Comparison of ENCODE assay signal across 12 cellular contexts in the genomic region with DNA sequence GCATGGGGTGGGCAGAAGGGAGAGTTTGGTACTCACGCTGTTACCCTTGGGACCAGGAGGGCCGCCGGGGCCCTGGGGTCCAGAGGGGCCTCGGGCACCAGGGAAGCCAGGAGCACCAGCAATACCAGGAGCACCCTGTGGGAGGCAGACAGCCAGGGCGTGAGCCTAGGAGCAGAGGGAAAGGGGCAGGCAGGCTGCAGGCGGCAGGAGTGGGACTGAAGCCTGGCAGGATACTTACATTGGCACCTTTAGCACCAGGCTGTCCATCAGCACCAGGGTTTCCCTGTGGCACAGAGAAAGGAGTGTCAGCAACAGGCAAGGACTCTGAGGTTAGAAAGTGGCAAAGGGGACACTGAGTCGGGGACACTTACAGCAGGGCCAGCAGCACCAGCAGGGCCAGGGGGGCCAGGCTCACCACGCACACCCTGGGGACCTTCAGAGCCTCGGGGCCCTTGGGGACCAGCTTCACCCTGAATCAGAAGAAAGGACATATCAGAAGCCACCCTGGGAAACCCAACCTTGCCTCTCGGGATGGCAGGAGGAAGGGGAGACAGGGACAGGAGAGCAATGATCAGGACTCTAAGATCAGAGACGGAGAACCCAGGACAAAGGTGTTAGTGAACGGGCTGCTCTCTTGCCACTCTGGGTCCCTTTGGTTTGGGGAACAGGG. TPM values are rescaled to one million over a fixed set of nuclear protein-coding genes. Genes with fewer than 3 reads are reported as not detected.
DNase-seq lines count a peak whose midpoint lies in the region; ATAC-seq and TF ChIP-seq lines count a peak whose summit lies in the region.
"Had no signal": no experiment of that assay in that cellular context is flagged by ENCODE, and none has a peak within 500 bp of the region (broad histone marks: within the 10 kb centered on the region; RNA-seq: fewer than 3 reads in every experiment).

No MANE protein-coding gene starts in this region.

- H3K9ac ChIP-seq in PC-3 (ENCODE audit: low read length): no peak overlapping the region

- CTCF ChIA-PET in Caco-2 (lab: Charles Lee): interaction anchor here (5.1 kb wide), 1 partner anchor 26 kb away, joined by 99 read pairs; no protein-coding TSS in a partner anchor
- CTCF ChIA-PET in PC-3 (lab: Charles Lee): no interaction called here

- H3K4me3 ChIP-seq in Caco-2 (ENCODE audit: low read depth, low read length) (no peak overlapping the region), PC-3 (ENCODE audit: low read length) (no peak overlapping the region), fibroblast of pulmonary artery (replicated peaks; ENCODE audit: low read depth, low read length) (no peak overlapping the region), skeletal muscle cell (ENCODE audit: low read depth, low read length) (peak overlapping the region; percentile 98)

- H3K27me3 ChIP-seq in Caco-2 (replicated peaks; ENCODE audit: control insufficient read depth, insufficient read depth, low read length) (no peaks in the 10 kb centered on the region), PC-3 (ENCODE audit: low read length) (no peaks in the 10 kb centered on the region)

- BruUV-seq in Caco-2 (replicated peaks; lab: Mats Ljungman, UMichigan): no TSS peak
- no TSS peak for BruUV-seq in PC-3 (replicated peaks; lab: Mats Ljungman, UMichigan)

- peaks cover 11% of the 10 kb centered on the region for H3K4me1 Mint-ChIP-seq in Caco-2 (ENCODE audit: low read depth, unreplicated experiment)
- H3K4me1 Mint-ChIP-seq in activated T-helper 1 cell treated with anti-CD3 and anti-CD28 coated beads, Interleukin-12 subunit alpha, Interleukin-12 subunit beta, Interleukin-2, Interleukin-4 antibody, amounts not matched to agents 30 ng/mL and 10 ng/mL and 1 ng/mL, durations not matched to agents 14 hours and 24 hours and 36 hours (ENCODE audit: low read depth): peaks cover 7% of the 10 kb centered on the region

- H3K27ac Mint-ChIP-seq in Caco-2 (ENCODE audit: unreplicated experiment): no peak overlapping the region
- no peak overlapping the region for H3K27ac Mint-ChIP-seq in activated T-helper 1 cell treated with anti-CD3 and anti-CD28 coated beads, Interleukin-12 subunit alpha, Interleukin-12 subunit beta, Interleukin-2, Interleukin-4 antibody, amounts not matched to agents 30 ng/mL and 10 ng/mL and 1 ng/mL, durations not matched to agents 14 hours and 24 hours and 36 hours

- no peak overlapping the region for H3K4me3 Mint-ChIP-seq in Caco-2 (ENCODE audit: unreplicated experiment)
- no peak overlapping the region for H3K4me3 Mint-ChIP-seq in activated T-helper 1 cell treated with anti-CD3 and anti-CD28 coated beads, Interleukin-12 subunit alpha, Interleukin-12 subunit beta, Interleukin-2, Interleukin-4 antibody, amounts not matched to agents 30 ng/mL and 10 ng/mL and 1 ng/mL, durations not matched to agents 14 hours and 24 hours and 36 hours

- no peaks in the 10 kb centered on the region for H3K79me2 ChIP-seq in PC-3 (ENCODE audit: low read length)

- ATAC-seq in PC-3: no peak
- ATAC-seq in HG03108 (IDR thresholded peaks at IDR 0.05; ENCODE audit: unreplicated experiment): no peak

- no peak for DNase-seq in Caco-2
- no peak for DNase-seq in PC-3
- DNase-seq in fibroblast of pulmonary artery (ENCODE audit: low read depth): no peak
- DNase-seq in skeletal muscle cell (ENCODE audit: low read depth): no peak
- DNase-seq in kidney glomerular epithelial cell (lab: John Stamatoyannopoulos, UW): no peak
- no peak for DNase-seq in activated T-helper 1 cell treated with anti-CD3 and anti-CD28 coated beads, Interleukin-12 subunit alpha, Interleukin-12 subunit beta, Interleukin-2, Interleukin-4 antibody, amounts not matched to agents 30 ng/mL and 10 ng/mL and 1 ng/mL, durations not matched to agents 14 hours and 24 hours and 36 hours (ENCODE audit: low spot score)
- DNase-seq in pons (ENCODE audit: low spot score): no peak
- DNase-seq: activated CD8-positive, alpha-beta memory T cell treated with anti-CD3 and anti-CD28 coated beads, Interleukin-2, amount 50 U/mL, for 4 hours; head of caudate nucleus; stimulated activated CD8-positive, alpha-beta memory T cell treated with anti-CD3 and anti-CD28 coated beads, Interleukin-4, amount 100 ng/mL, for 48 hours; T-helper 9 cell had no signal

- H3F3A ChIP-seq in PC-3 (ENCODE audit: low read length, unreplicated experiment): no peaks in the 10 kb centered on the region

- intact Hi-C loops in Caco-2 (cut with micrococcal nuclease; ENCODE audit: unreplicated experiment): no loop called here
- intact Hi-C loops in PC-3 (cut with micrococcal nuclease): no loop called here
- intact Hi-C loops in activated T-helper 1 cell treated with anti-CD3 and anti-CD28 coated beads, Interleukin-12 subunit alpha, Interleukin-12 subunit beta, Interleukin-2, Interleukin-4 antibody, amounts not matched to agents 30 ng/mL and 10 ng/mL and 1 ng/mL, durations not matched to agents 14 hours and 24 hours and 36 hours (cut with micrococcal nuclease): no loop called here

- no peak overlapping the region for H3K4me2 ChIP-seq in PC-3 (ENCODE audit: low read length)

- H3K27me3 Mint-ChIP-seq in Caco-2 (ENCODE audit: insufficient read depth, unreplicated experiment): no peaks in the 10 kb centered on the region
- peaks cover 31% of the 10 kb centered on the region for H3K27me3 Mint-ChIP-seq in activated T-helper 1 cell treated with anti-CD3 and anti-CD28 coated beads, Interleukin-12 subunit alpha, Interleukin-12 subunit beta, Interleukin-2, Interleukin-4 antibody, amounts not matched to agents 30 ng/mL and 10 ng/mL and 1 ng/mL, durations not matched to agents 14 hours and 24 hours and 36 hours (ENCODE audit: insufficient read depth)

- H4K20me1 ChIP-seq in PC-3 (ENCODE audit: low read length): no peaks in the 10 kb centered on the region

- H3K36me3 ChIP-seq in Caco-2 (ENCODE audit: control insufficient read depth, insufficient read depth, low read length): no peaks in the 10 kb centered on the region
- no peaks in the 10 kb centered on the region; the same call in 1 of the 2 replicates for H3K36me3 ChIP-seq in PC-3 (ENCODE audit: low read depth, low read length)

- H3K4me1 ChIP-seq in Caco-2 (peaks cover 7% of the 10 kb centered on the region), PC-3 (ENCODE audit: insufficient read depth, low read length) (peaks cover 11% of the 10 kb centered on the region)

- H3K36me3 Mint-ChIP-seq in Caco-2 (ENCODE audit: insufficient read depth, unreplicated experiment): peaks cover 6% of the 10 kb centered on the region
- H3K36me3 Mint-ChIP-seq in activated T-helper 1 cell treated with anti-CD3 and anti-CD28 coated beads, Interleukin-12 subunit alpha, Interleukin-12 subunit beta, Interleukin-2, Interleukin-4 antibody, amounts not matched to agents 30 ng/mL and 10 ng/mL and 1 ng/mL, durations not matched to agents 14 hours and 24 hours and 36 hours (ENCODE audit: low read depth): no peaks in the 10 kb centered on the region

- H3K9me3 Mint-ChIP-seq in Caco-2 (ENCODE audit: unreplicated experiment): no peaks in the 10 kb centered on the region
- no peaks in the 10 kb centered on the region for H3K9me3 Mint-ChIP-seq in activated T-helper 1 cell treated with anti-CD3 and anti-CD28 coated beads, Interleukin-12 subunit alpha, Interleukin-12 subunit beta, Interleukin-2, Interleukin-4 antibody, amounts not matched to agents 30 ng/mL and 10 ng/mL and 1 ng/mL, durations not matched to agents 14 hours and 24 hours and 36 hours

- no peak overlapping the region for H2AFZ ChIP-seq in PC-3 (ENCODE audit: low read length)

- TF ChIP-seq CTCF in Caco-2 (IDR thresholded peaks at IDR 0.05; ENCODE audit: insufficient read depth in 1 of 2, low read depth in 1 of 2, low read length in 1 of 2, severe bottlenecking in 1 of 2, unreplicated experiment in 1 of 2) (peak; percentile 5 to 30), PC-3 (conservative IDR thresholded peaks at IDR 0.05; ENCODE audit: low read depth, low read length) (peak; percentile 30; the same call in 1 of the 2 replicates), fibroblast of pulmonary artery (IDR thresholded peaks at IDR 0.05; ENCODE audit: low read length, missing control alignments) (peak; percentile 41)

- no peak overlapping the region for H3K27ac ChIP-seq in PC-3 (ENCODE audit: low read length)

- no peaks in the 10 kb centered on the region for H3K9me2 ChIP-seq in PC-3 (replicated peaks; ENCODE audit: low read length)

- H3K9me3 ChIP-seq in Caco-2 (no peaks in the 10 kb centered on the region), PC-3 (ENCODE audit: low read length) (no peaks in the 10 kb centered on the region)

- POLR2A ChIA-PET in Caco-2 (lab: Charles Lee): no interaction called here
- POLR2A ChIA-PET in PC-3 (lab: Charles Lee; ENCODE audit: unreplicated experiment): no interaction called here

RNA-seq across cellular contexts. Expression of a gene that starts 6.1 kb away (rescaled TPM):
- 23.4 and 27.3 TPM in 2 replicates for total RNA-seq in Caco-2 (2022)
- total RNA-seq in PC-3 (2014; rRNA removed): 30.6 and 56.2 TPM in 2 replicates
- 1.2 and 2.0 TPM in 2 replicates for total RNA-seq in activated T-helper 1 cell treated with anti-CD3 and anti-CD28 coated beads, Interleukin-12 subunit alpha, Interleukin-12 subunit beta, Interleukin-2, Interleukin-4 antibody, amounts not matched to agents 30 ng/mL and 10 ng/mL and 1 ng/mL, durations not matched to agents 14 hours and 24 hours and 36 hours

RNA-seq across cellular contexts. Expression of a gene that starts 29.5 kb away (rescaled TPM):
- total RNA-seq in Caco-2 (2022): not detected in 2 replicates
- total RNA-seq in PC-3 (2014; rRNA removed): not detected in 2 replicates
- total RNA-seq in activated T-helper 1 cell treated with anti-CD3 and anti-CD28 coated beads, Interleukin-12 subunit alpha, Interleukin-12 subunit beta, Interleukin-2, Interleukin-4 antibody, amounts not matched to agents 30 ng/mL and 10 ng/mL and 1 ng/mL, durations not matched to agents 14 hours and 24 hours and 36 hours: 0.32 and 0.49 TPM in 2 replicates

RNA-seq across cellular contexts. Expression of a gene that starts 44.9 kb away (rescaled TPM):
- total RNA-seq in Caco-2 (2022) (74.8 and 76.2 TPM in 2 replicates), PC-3 (2014; rRNA removed) (67.7 and 95.0 TPM in 2 replicates)
- 97.1 and 101 TPM in 2 replicates for total RNA-seq in activated T-helper 1 cell treated with anti-CD3 and anti-CD28 coated beads, Interleukin-12 subunit alpha, Interleukin-12 subunit beta, Interleukin-2, Interleukin-4 antibody, amounts not matched to agents 30 ng/mL and 10 ng/mL and 1 ng/mL, durations not matched to agents 14 hours and 24 hours and 36 hours
